In the genomic region with DNA sequence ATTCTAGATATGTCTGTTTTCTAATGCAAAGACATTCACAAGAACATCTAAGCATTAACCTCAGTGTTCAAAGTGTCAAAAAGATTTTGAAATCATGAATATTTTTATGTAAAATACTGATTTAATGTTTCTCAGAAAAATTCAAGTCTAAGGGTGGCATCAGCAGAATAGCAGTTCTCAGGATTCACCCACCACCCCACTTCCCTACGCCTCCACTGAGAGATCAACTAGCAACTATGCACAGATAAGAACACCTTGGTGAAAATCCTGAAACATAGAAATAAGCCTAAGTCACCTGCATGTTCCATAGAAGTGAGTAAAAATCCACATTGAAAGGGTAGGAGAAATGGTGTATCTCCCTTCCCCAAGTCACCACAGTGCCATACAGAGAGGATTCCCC, we compare ENCODE assay signal across 14 cellular contexts.
"Had no signal": no experiment of that assay in that cellular context is flagged by ENCODE, and none has a peak within 500 bp of the region (broad histone marks: within the 10 kb centered on the region; RNA-seq: fewer than 3 reads in every experiment).

No MANE protein-coding gene starts in this region.

- ATAC-seq: gastroesophageal sphincter, heart right ventricle, left cardiac atrium, left lung, left ventricle myocardium superior, lower lobe of right lung had no signal

- DNase-seq: dermis blood vessel endothelial cell; dorsolateral prefrontal cortex; effector CD4-positive, alpha-beta T cell; effector memory CD4-positive, alpha-beta T cell; foreskin keratinocyte; heart right ventricle; hippocampal formation; left cardiac atrium; left lung; left ventricle myocardium superior; lower lobe of right lung; mesendoderm; midbrain had no signal
